In the genomic region with DNA sequence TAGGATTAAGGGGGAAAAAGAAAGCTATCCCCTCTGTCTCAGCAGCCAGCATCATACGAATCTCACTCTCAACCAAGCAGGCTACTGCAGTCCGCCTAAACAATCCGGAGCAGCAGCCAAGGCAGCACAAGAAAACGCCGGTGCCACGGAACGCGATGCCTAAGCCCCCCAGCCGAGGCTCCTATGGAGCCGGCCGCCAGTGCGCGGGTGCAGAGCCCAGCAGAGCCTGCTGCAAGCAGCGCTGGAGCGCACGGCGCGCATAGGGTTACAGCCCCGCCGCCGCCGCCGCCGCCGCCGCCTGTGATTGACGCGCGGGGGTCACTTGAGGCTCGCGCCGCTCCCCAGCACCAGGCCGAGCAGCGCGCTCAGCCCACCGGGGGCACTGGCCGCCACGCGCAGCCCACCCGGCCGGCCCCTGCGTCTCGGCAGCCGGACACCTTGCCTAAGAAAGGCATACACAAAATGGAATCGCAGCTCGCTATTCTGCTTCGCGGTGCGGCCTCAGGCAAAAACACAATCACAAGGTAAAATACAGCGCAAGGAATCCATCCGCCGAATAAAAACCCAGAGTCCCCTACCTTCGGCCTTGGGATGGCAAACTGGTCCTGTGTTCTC, we compare ENCODE assay signal across 8 cellular contexts. TPM values are rescaled to one million over a fixed set of nuclear protein-coding genes. Genes with fewer than 3 reads are reported as not detected.
DNase-seq lines count a peak whose midpoint lies in the region; ATAC-seq and TF ChIP-seq lines count a peak whose summit lies in the region.

No MANE protein-coding gene starts in this region.

- H3K9me3 Mint-ChIP-seq in activated naive CD4-positive, alpha-beta T cell treated with anti-CD3 and anti-CD28 coated beads, Interleukin-2, amount 10 ng/mL, durations not matched to agents 7 days and 5 days, result peaks cover 6% of the 10 kb centered on the region
- H3K9me3 Mint-ChIP-seq in glutamatergic neuron (ENCODE audit: unreplicated experiment), result no peaks in the 10 kb centered on the region

- DNase-seq in GM13976 (ENCODE audit: low spot score) (peak; percentile 53), NCI-H748 (lab: John Stamatoyannopoulos, UW; ENCODE audit: unreplicated experiment) (peak; percentile 99), glutamatergic neuron (peak; percentile 74), omental fat pad (ENCODE audit: low spot score) (no peak), erythroblast (lab: John Stamatoyannopoulos, UW) (no peak)
- peak; percentile 65 for DNase-seq in activated naive CD4-positive, alpha-beta T cell treated with anti-CD3 and anti-CD28 coated beads, Interleukin-2, amount 10 ng/mL, durations not matched to agents 7 days and 5 days

- CTCF ChIA-PET in activated naive CD4-positive, alpha-beta T cell treated with anti-CD3 and anti-CD28 coated beads, Interleukin-2, amount 10 ng/mL, durations not matched to agents 7 days and 5 days (lab: Charles Lee), result interaction anchor here (0.7 to 1.6 kb wide), 2 partner anchors 26 to 52 kb away, joined by 3 to 7 read pairs; no protein-coding TSS in a partner anchor

- peaks cover 9% of the 10 kb centered on the region for H3K36me3 Mint-ChIP-seq in activated naive CD4-positive, alpha-beta T cell treated with anti-CD3 and anti-CD28 coated beads, Interleukin-2, amount 10 ng/mL, durations not matched to agents 7 days and 5 days
- no peaks in the 10 kb centered on the region for H3K36me3 Mint-ChIP-seq in glutamatergic neuron (ENCODE audit: unreplicated experiment)

- in situ Hi-C loops in GM13976 (cut with MboI; ENCODE audit: low sequenced_read_pairs, unreplicated experiment), result no loop called here

- H3K4me1 Mint-ChIP-seq in activated naive CD4-positive, alpha-beta T cell treated with anti-CD3 and anti-CD28 coated beads, Interleukin-2, amount 10 ng/mL, durations not matched to agents 7 days and 5 days, result peaks cover 81% of the 10 kb centered on the region
- H3K4me1 Mint-ChIP-seq in glutamatergic neuron (ENCODE audit: low read depth, unreplicated experiment), result peaks cover 14% of the 10 kb centered on the region

- no peaks in the 10 kb centered on the region for H3K27me3 Mint-ChIP-seq in activated naive CD4-positive, alpha-beta T cell treated with anti-CD3 and anti-CD28 coated beads, Interleukin-2, amount 10 ng/mL, durations not matched to agents 7 days and 5 days
- peaks cover 5% of the 10 kb centered on the region for H3K27me3 Mint-ChIP-seq in glutamatergic neuron (ENCODE audit: unreplicated experiment)

- TF ChIP-seq POLR2A in erythroblast (IDR thresholded peaks at IDR 0.05; ENCODE audit: low read length), result no peak

- ATAC-seq in omental fat pad (ENCODE audit: low FRiP score), result peak; percentile 63
- no peak for ATAC-seq in HG03520 (IDR thresholded peaks at IDR 0.05; ENCODE audit: unreplicated experiment)
- ATAC-seq in HG02885 (IDR thresholded peaks at IDR 0.05; ENCODE audit: poor library complexity, unreplicated experiment), result no peak

- TF ChIP-seq CTCF in GM13976 (IDR thresholded peaks at IDR 0.05; ENCODE audit: borderline replicate concordance, control extremely low read depth, extremely low read depth, insufficient read depth, missing control alignments) (no peak), glutamatergic neuron (IDR thresholded peaks at IDR 0.05; ENCODE audit: partially characterized antibody, unreplicated experiment) (no peak), omental fat pad (IDR thresholded peaks at IDR 0.05) (no peak)

- peak overlapping the region; percentile 87 for H3K4me3 Mint-ChIP-seq in activated naive CD4-positive, alpha-beta T cell treated with anti-CD3 and anti-CD28 coated beads, Interleukin-2, amount 10 ng/mL, durations not matched to agents 7 days and 5 days
- peak overlapping the region; percentile 87 for H3K4me3 Mint-ChIP-seq in glutamatergic neuron (ENCODE audit: unreplicated experiment)

- peak overlapping the region; percentile 98 for H3K27ac Mint-ChIP-seq in activated naive CD4-positive, alpha-beta T cell treated with anti-CD3 and anti-CD28 coated beads, Interleukin-2, amount 10 ng/mL, durations not matched to agents 7 days and 5 days
- H3K27ac Mint-ChIP-seq in glutamatergic neuron (ENCODE audit: unreplicated experiment), result no peak overlapping the region

RNA-seq across cellular contexts. Expression of gene HIVEP3, which starts 0.8 kb away (rescaled TPM):
- 15.1 TPM for total RNA-seq in glutamatergic neuron (ENCODE audit: unreplicated experiment)
- total RNA-seq in omental fat pad, result 10 to 100 TPM in 1 of 4 donors, 1 to 10 TPM in 3; 6.1 to 10.1 (median 7.8) TPM

Comparison
In these comparisons a context has a peak if more than half of its experiments do, and no peak if none do; other contexts are left out.
1. DNase-seq: peak in GM13976 (single experiment), NCI-H748 (single experiment), activated naive CD4-positive, alpha-beta T cell treated with anti-CD3 and anti-CD28 coated beads, Interleukin-2, amount 10 ng/mL, durations not matched to agents 7 days and 5 days (single experiment) and glutamatergic neuron (single experiment); none in omental fat pad (single experiment) and erythroblast (0 of 2).